Comparison of ENCODE assay signal across 8 cellular contexts in the genomic region with DNA sequence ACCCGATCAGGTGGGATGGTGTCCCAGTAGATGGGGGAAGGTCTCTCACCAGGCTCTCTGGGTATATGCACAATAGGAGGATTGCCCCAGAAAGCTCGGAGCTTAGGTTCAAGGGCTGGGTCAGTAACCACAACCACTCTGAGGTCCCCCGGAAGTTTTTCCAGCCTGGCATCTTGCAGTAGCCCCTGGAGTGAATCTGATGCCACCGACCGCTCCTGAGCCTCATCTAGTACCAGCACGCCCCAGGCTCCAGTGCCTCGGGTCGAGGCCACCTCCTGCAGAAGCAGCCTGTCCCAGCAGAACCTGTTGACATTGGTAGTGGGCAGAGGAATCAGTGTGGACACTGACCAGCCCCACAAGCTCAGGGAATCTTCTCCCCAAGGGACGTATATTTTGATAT. TPM values are rescaled to one million over a fixed set of nuclear protein-coding genes. Genes with fewer than 3 reads are reported as not detected.
"Had no signal": no experiment of that assay in that cellular context is flagged by ENCODE, and none has a peak within 500 bp of the region (broad histone marks: within the 10 kb centered on the region; RNA-seq: fewer than 3 reads in every experiment).

No MANE protein-coding gene starts in this region.

- DNase-seq: GM23248, GOT3, H9, HCEC 1CT, KBM-7 had no signal

- H2AFZ ChIP-seq: GM23248 had no signal

- H3K9ac ChIP-seq: GM23248 had no signal

- H3K27ac ChIP-seq: GM23248 had no signal

- FAIRE-seq: HTR-8/SVneo had no signal

- H3K27ac Mint-ChIP-seq: H9, IgD-negative memory B cell had no signal

- H3K4me3 ChIP-seq: GM23248 had no signal

- H3K4me3 Mint-ChIP-seq: H9, IgD-negative memory B cell had no signal

- H3K9me3 Mint-ChIP-seq: H9, IgD-negative memory B cell had no signal

RNA-seq across cellular contexts. Expression of a gene that starts 2.0 kb away (rescaled TPM):
- total RNA-seq: GM23248, H4 had no signal
- polyA plus RNA-seq: GM23248 had no signal

RNA-seq across cellular contexts. Expression of a gene that starts 9.8 kb away (rescaled TPM):
- total RNA-seq: GM23248, H4 had no signal
- polyA plus RNA-seq: GM23248, IgD-negative memory B cell had no signal
